Comparison of ENCODE assay signal across 17 cellular contexts in genomic region chr11:120285256-120285655, GRCh38. TPM values are rescaled to one million over a fixed set of nuclear protein-coding genes. Genes with fewer than 3 reads are reported as not detected.
DNase-seq lines count a peak whose midpoint lies in the region; ATAC-seq, FAIRE-seq and TF ChIP-seq lines count a peak whose summit lies in the region.
"Had no signal": no experiment of that assay in that cellular context is flagged by ENCODE, and none has a peak within 500 bp of the region (broad histone marks: within the 10 kb centered on the region; RNA-seq: fewer than 3 reads in every experiment).

No MANE protein-coding gene starts in this region.

- no peak overlapping the region for H3K27ac ChIP-seq in K562 (ENCODE audit: extremely low read depth, low read depth, low read length)
- H3K27ac ChIP-seq: BLaER1, HL-60 had no signal

- TF ChIP-seq CTCF in AG10803 (conservative IDR thresholded peaks at IDR 0.05; ENCODE audit: low read length): no peak
- TF ChIP-seq CTCF in LNCaP clone FGC (IDR thresholded peaks at IDR 0.05; ENCODE audit: control insufficient read depth, extremely low read depth, insufficient read depth): no peak
- TF ChIP-seq CTCF in K562 (IDR thresholded peaks at IDR 0.05 in 2 of 3, conservative IDR thresholded peaks at IDR 0.05 in 1 of 3; ENCODE audit: insufficient read depth in 2 of 3, low read depth in 1 of 3, low read length in 3 of 3): no peak
- TF ChIP-seq CTCF in HFFc6 (IDR thresholded peaks at IDR 0.05): no peak
- no peak for TF ChIP-seq CTCF in progenitor cell of endocrine pancreas (IDR thresholded peaks at IDR 0.05; ENCODE audit: unreplicated experiment)

- H3K27ac Mint-ChIP-seq in HFFc6 (no peak overlapping the region), progenitor cell of endocrine pancreas (no peak overlapping the region)
- H3K27ac Mint-ChIP-seq: CD4-positive, CD25-positive, alpha-beta regulatory T cell; H9 had no signal

- no peak for TF ChIP-seq POLR2A in K562 (conservative IDR thresholded peaks at IDR 0.05)

- H3K4me3 ChIP-seq in AG10803 (ENCODE audit: low read length) (no peak overlapping the region), LNCaP clone FGC (ENCODE audit: low read depth, low read length) (no peak overlapping the region), K562 (no peak overlapping the region)
- H3K4me3 ChIP-seq: BLaER1, GM12878 had no signal

- H3K9ac ChIP-seq in K562 (ENCODE audit: insufficient read depth in 1 of 2, low read depth in 2 of 2, low read length in 2 of 2): no peak overlapping the region
- H3K9ac ChIP-seq: BLaER1 had no signal

- no peaks in the 10 kb centered on the region for H3K36me3 ChIP-seq in K562 (ENCODE audit: control insufficient read depth, insufficient read depth, low read length)
- H3K36me3 ChIP-seq: BLaER1 had no signal

- H3K9me3 ChIP-seq in K562 (replicated peaks; ENCODE audit: control insufficient read depth, insufficient read depth, low read depth, low read length): no peaks in the 10 kb centered on the region
- H3K9me3 ChIP-seq: BLaER1 had no signal

- H3K9me1 ChIP-seq in K562 (ENCODE audit: control insufficient read depth, insufficient read depth, low read length): no peaks in the 10 kb centered on the region

- no peak for TF ChIP-seq RAD21 in K562 (CRISPR knock-in tag; conservative IDR thresholded peaks at IDR 0.05 in 1 of 2, IDR thresholded peaks at IDR 0.05 in 1 of 2)

- H2AFZ ChIP-seq in K562 (ENCODE audit: low read depth, low read length): peak overlapping the region; percentile 40; the same call in 1 of the 2 replicates

- H3K4me1 Mint-ChIP-seq in HFFc6 (ENCODE audit: low read depth) (peaks cover 19% of the 10 kb centered on the region), progenitor cell of endocrine pancreas (ENCODE audit: low read depth) (peaks cover 1% of the 10 kb centered on the region)

- intact Hi-C loops in K562 (cut with micrococcal nuclease): no loop called here

- H3K36me3 Mint-ChIP-seq in HFFc6 (ENCODE audit: low read depth) (no peaks in the 10 kb centered on the region), progenitor cell of endocrine pancreas (ENCODE audit: insufficient read depth) (no peaks in the 10 kb centered on the region)
- H3K36me3 Mint-ChIP-seq: CD4-positive, CD25-positive, alpha-beta regulatory T cell had no signal

- peaks cover 28% of the 10 kb centered on the region for H3K27me3 Mint-ChIP-seq in HFFc6 (ENCODE audit: insufficient read depth)
- H3K27me3 Mint-ChIP-seq in progenitor cell of endocrine pancreas: peaks cover 18% of the 10 kb centered on the region
- H3K27me3 Mint-ChIP-seq: CD4-positive, CD25-positive, alpha-beta regulatory T cell had no signal

- no peaks in the 10 kb centered on the region for H3K79me2 ChIP-seq in K562 (ENCODE audit: control insufficient read depth, insufficient read depth, low read length)

- 34% methylated on average over 4 of the region's 4 CpGs for WGBS in K562 (ENCODE audit: insufficient coverage, low coverage, missing lambda C conversion rate)

- POLR2A ChIA-PET in K562 (lab: Yijun Ruan, JAX): no interaction called here

- peaks cover 6 to 17% of the 10 kb centered on the region in 2 experiments; a peak in 4 of 5 replicates for H3K4me1 ChIP-seq in K562 (replicated peaks in 1 of 2; ENCODE audit: control insufficient read depth in 2 of 2, insufficient read depth in 2 of 2, low read length in 2 of 2)
- H3K4me1 ChIP-seq: BLaER1 had no signal

- FAIRE-seq in K562 (lab: Jason Lieb, UNC): no peak
- FAIRE-seq: GM12878 had no signal

- no peaks in the 10 kb centered on the region for H3K27me3 ChIP-seq in K562 (ENCODE audit: control insufficient read depth in 2 of 2, insufficient read depth in 2 of 2, low read length in 2 of 2)
- H3K27me3 ChIP-seq: BLaER1 had no signal

- CTCF ChIA-PET in K562 (lab: Yijun Ruan, JAX; ENCODE audit: low intra/inter-chr PET ratio): no interaction called here

- DNase-seq in AG10803 (ENCODE audit: low read depth): peak; percentile 59
- DNase-seq in LNCaP clone FGC (ENCODE audit: low read depth): peak; percentile 67
- no peak for DNase-seq in K562 (ENCODE audit: extremely low read depth in 1 of 4, low spot score in 3 of 4)
- DNase-seq in fibroblast of the conjunctiva (ENCODE audit: low read depth): peak; percentile 12
- no peak for DNase-seq in HFFc6
- DNase-seq in progenitor cell of endocrine pancreas (ENCODE audit: low spot score, unreplicated experiment): no peak
- DNase-seq: ACHN; AML-193; CD4-positive, CD25-positive, alpha-beta regulatory T cell; DMS53; GOT3; H9 had no signal

- ATAC-seq in K562: no peak
- ATAC-seq in HG02610 (IDR thresholded peaks at IDR 0.05; ENCODE audit: unreplicated experiment): no peak
- no peak for ATAC-seq in HG02571 (IDR thresholded peaks at IDR 0.05; ENCODE audit: unreplicated experiment)
- ATAC-seq: GM12878 had no signal

- no TSS peak for BruUV-seq in K562 (replicated peaks; lab: Mats Ljungman, UMichigan)

- no peaks in the 10 kb centered on the region for H3K9me3 Mint-ChIP-seq in HFFc6
- no peaks in the 10 kb centered on the region for H3K9me3 Mint-ChIP-seq in progenitor cell of endocrine pancreas (ENCODE audit: low read depth)
- H3K9me3 Mint-ChIP-seq: H9 had no signal

- in situ Hi-C loops in K562 (cut with MboI): no loop called here

- no peak overlapping the region for H3K4me3 Mint-ChIP-seq in HFFc6
- no peak overlapping the region for H3K4me3 Mint-ChIP-seq in progenitor cell of endocrine pancreas (ENCODE audit: low read depth)
- H3K4me3 Mint-ChIP-seq: CD4-positive, CD25-positive, alpha-beta regulatory T cell; H9 had no signal

- no peak overlapping the region for H3K4me2 ChIP-seq in K562 (ENCODE audit: insufficient read depth, low read length)
- H3K4me2 ChIP-seq: BLaER1 had no signal

- TF ChIP-seq EP300 in K562 (IDR thresholded peaks at IDR 0.05; ENCODE audit: low read length): no peak

- H4K20me1 ChIP-seq in K562 (replicated peaks; ENCODE audit: control insufficient read depth, insufficient read depth, low read length): 0 out of 2 replicates have a peak, but pooled peaks cover 4% of the 10 kb centered on the region
- H4K20me1 ChIP-seq: BLaER1 had no signal

RNA-seq across cellular contexts. Expression of gene TLCD5, which starts 39.8 kb away (rescaled TPM):
- total RNA-seq in K562 (2011; cell fraction: chromatin; rRNA removed; ENCODE audit: low replicate concordance): 7.0 and 10.5 TPM in 2 replicates
- total RNA-seq in K562 (2011; cell fraction: nucleolus; rRNA removed): 2.7 and 3.4 TPM in 2 replicates
- 6.2 and 10.2 TPM in 2 replicates for total RNA-seq in K562 (2011; cell fraction: nucleoplasm; rRNA removed)
- total RNA-seq in K562 (2014; rRNA removed) (1.3 TPM in 2 replicates), K562 (2014; rRNA removed; fragmentation: Illumina TruSeq; extraction: Trizol) (1.7 and 1.9 TPM in 2 replicates), K562 (2015; rRNA removed; fragmentation: Illumina TruSeq; extraction: Trizol) (0.75 and 0.94 TPM in 2 replicates), K562 (2021) (1.3 and 1.4 TPM in 2 replicates), progenitor cell of endocrine pancreas (8.9 and 9.3 TPM in 2 replicates)
- polyA plus RNA-seq in K562 (2011; rRNA removed) (4.8 and 5.1 TPM in 2 replicates), K562 (2014; fragmentation: Illumina TruSeq; extraction: Trizol) (1.3 and 1.8 TPM in 2 replicates), K562 (2014; fragmentation: Nextera tagmentation; extraction: Ambion mirVana) (1 to 10 TPM; 1.6 to 1.7 TPM), K562 (2014; rRNA removed) (1.5 and 1.8 TPM in 2 replicates)
- 2.1 and 4.5 TPM in 2 replicates for polyA plus RNA-seq in K562 (2011; cell fraction: cytosol; rRNA removed)
- polyA plus RNA-seq in K562 (2011; cell fraction: nucleus; rRNA removed): 7.0 and 8.1 TPM in 2 replicates
- polyA plus RNA-seq in K562 (2012): 1.0 and 2.1 TPM in 2 replicates
- 2.9 and 3.4 TPM in 2 replicates for polyA minus RNA-seq in K562 (2011; rRNA and poly(A)+ RNA removed)
- polyA minus RNA-seq in K562 (2011; cell fraction: cytosol; rRNA and poly(A)+ RNA removed): 1.2 and 2.9 TPM in 2 replicates
- 1.9 and 3.1 TPM in 2 replicates for polyA minus RNA-seq in K562 (2011; cell fraction: nucleus; rRNA and poly(A)+ RNA removed)
- 10 to 100 TPM in 1 of 6 experiments, 1 to 10 TPM in 5; 7.8 to 10.2 (median 8.6) TPM for total RNA-seq in HFFc6 (2021; fragmentation: NEBNext Ultra II Directional; extraction: Animal tissue kit (Norgen Biotek cat#: 25700))

RNA-seq across cellular contexts. Expression of gene POU2F3, which starts 45.3 kb away (rescaled TPM):
- not detected in 2 replicates for total RNA-seq in K562 (2011; cell fraction: chromatin; rRNA removed; ENCODE audit: low replicate concordance)
- not detected in 2 replicates for total RNA-seq in K562 (2011; cell fraction: nucleolus; rRNA removed)
- not detected in 2 replicates for total RNA-seq in K562 (2011; cell fraction: nucleoplasm; rRNA removed)
- not detected in 2 replicates for total RNA-seq in K562 (2014; rRNA removed)
- total RNA-seq in K562 (2014; rRNA removed; fragmentation: Illumina TruSeq; extraction: Trizol): not detected in 2 replicates
- total RNA-seq in K562 (2015; rRNA removed; fragmentation: Illumina TruSeq; extraction: Trizol): not detected in 2 replicates
- not detected in 2 replicates for total RNA-seq in K562 (2021)
- not detected in 2 replicates for polyA plus RNA-seq in K562 (2011; rRNA removed)
- polyA plus RNA-seq in K562 (2011; cell fraction: cytosol; rRNA removed): not detected in 2 replicates
- polyA plus RNA-seq in K562 (2011; cell fraction: nucleus; rRNA removed): not detected in 2 replicates
- not detected in 2 replicates for polyA plus RNA-seq in K562 (2012)
- not detected in 2 replicates for polyA plus RNA-seq in K562 (2014; fragmentation: Illumina TruSeq; extraction: Trizol)
- polyA plus RNA-seq in K562 (2014; fragmentation: Nextera tagmentation; extraction: Ambion mirVana): not detected
- polyA plus RNA-seq in K562 (2014; rRNA removed): not detected in 2 replicates
- not detected in 2 replicates for polyA minus RNA-seq in K562 (2011; rRNA and poly(A)+ RNA removed)
- polyA minus RNA-seq in K562 (2011; cell fraction: cytosol; rRNA and poly(A)+ RNA removed): not detected in 2 replicates
- not detected in 2 replicates for polyA minus RNA-seq in K562 (2011; cell fraction: nucleus; rRNA and poly(A)+ RNA removed)
- not detected for total RNA-seq in HFFc6 (2021; fragmentation: NEBNext Ultra II Directional; extraction: Animal tissue kit (Norgen Biotek cat#: 25700))
- total RNA-seq in progenitor cell of endocrine pancreas: 0.09 TPM in 1 of 2 replicates, not detected in the other
- total RNA-seq: CD4-positive, CD25-positive, alpha-beta regulatory T cell had no signal
- polyA plus RNA-seq: CD4-positive, CD25-positive, alpha-beta regulatory T cell had no signal

RNA-seq across cellular contexts. Expression of gene ARHGEF12, which starts 51.0 kb away (rescaled TPM):
- total RNA-seq in K562 (2011; cell fraction: chromatin; rRNA removed; ENCODE audit: low replicate concordance): 78.5 and 317 TPM in 2 replicates
- total RNA-seq in K562 (2011; cell fraction: nucleolus; rRNA removed): 35.7 and 50.3 TPM in 2 replicates
- total RNA-seq in K562 (2011; cell fraction: nucleoplasm; rRNA removed): 118 and 168 TPM in 2 replicates
- total RNA-seq in K562 (2014; rRNA removed): 25.6 and 29.5 TPM in 2 replicates
- 51.7 and 61.3 TPM in 2 replicates for total RNA-seq in K562 (2014; rRNA removed; fragmentation: Illumina TruSeq; extraction: Trizol)
- 43.6 and 47.0 TPM in 2 replicates for total RNA-seq in K562 (2015; rRNA removed; fragmentation: Illumina TruSeq; extraction: Trizol)
- total RNA-seq in K562 (2021): 39.9 and 44.6 TPM in 2 replicates
- polyA plus RNA-seq in K562 (2011; rRNA removed): 13.5 and 27.1 TPM in 2 replicates
- polyA plus RNA-seq in K562 (2011; cell fraction: cytosol; rRNA removed): 7.2 and 10.3 TPM in 2 replicates
- 20.7 and 25.6 TPM in 2 replicates for polyA plus RNA-seq in K562 (2011; cell fraction: nucleus; rRNA removed)
- 22.6 and 24.8 TPM in 2 replicates for polyA plus RNA-seq in K562 (2012)
- polyA plus RNA-seq in K562 (2014; fragmentation: Illumina TruSeq; extraction: Trizol): 29.9 and 32.6 TPM in 2 replicates
- 1 to 10 TPM; 3.5 to 4.6 TPM for polyA plus RNA-seq in K562 (2014; fragmentation: Nextera tagmentation; extraction: Ambion mirVana)
- polyA plus RNA-seq in K562 (2014; rRNA removed): 17.8 and 19.3 TPM in 2 replicates
- 104 and 139 TPM in 2 replicates for polyA minus RNA-seq in K562 (2011; rRNA and poly(A)+ RNA removed)
- polyA minus RNA-seq in K562 (2011; cell fraction: cytosol; rRNA and poly(A)+ RNA removed): 29.9 and 49.9 TPM in 2 replicates
- 49.0 and 56.1 TPM in 2 replicates for polyA minus RNA-seq in K562 (2011; cell fraction: nucleus; rRNA and poly(A)+ RNA removed)
- total RNA-seq in HFFc6 (2021; fragmentation: NEBNext Ultra II Directional; extraction: Animal tissue kit (Norgen Biotek cat#: 25700)): 10 to 100 TPM; 72.9 to 95.1 (median 85.0) TPM
- total RNA-seq in progenitor cell of endocrine pancreas: 64.9 and 66.2 TPM in 2 replicates

Comparison
In these comparisons a context has a peak if more than half of its experiments do, and no peak if none do; other contexts are left out.
1. DNase-seq: peak in AG10803 (single experiment), LNCaP clone FGC (single experiment) and fibroblast of the conjunctiva (single experiment); none in K562 (0 of 4), HFFc6 (single experiment) and progenitor cell of endocrine pancreas (single experiment).